Comparison of ENCODE assay signal across 1 cellular context in genomic region chr16:29975811-29976511, GRCh38.
TF ChIP-seq lines count a peak whose summit lies in the region.

No MANE protein-coding gene starts in this region.

TF ChIP-seq in IMR-90, 13 proteins besides CTCF, POLR2A, EP300 and RAD21 (continued from another document):
- no peak for TF ChIP-seq RCOR1 (IDR thresholded peaks at IDR 0.05; ENCODE audit: insufficient replicate concordance, low read length)
- TF ChIP-seq SMC3 (IDR thresholded peaks at IDR 0.05; ENCODE audit: low read depth, low read length): no peak
- no peak for TF ChIP-seq NFE2L2 (IDR thresholded peaks at IDR 0.05; ENCODE audit: low read depth, low read length)
TF ChIP-seq in IMR-90: peak in this region for 0.
